ENCODE assay signal across 16 cellular contexts in the genomic region with DNA sequence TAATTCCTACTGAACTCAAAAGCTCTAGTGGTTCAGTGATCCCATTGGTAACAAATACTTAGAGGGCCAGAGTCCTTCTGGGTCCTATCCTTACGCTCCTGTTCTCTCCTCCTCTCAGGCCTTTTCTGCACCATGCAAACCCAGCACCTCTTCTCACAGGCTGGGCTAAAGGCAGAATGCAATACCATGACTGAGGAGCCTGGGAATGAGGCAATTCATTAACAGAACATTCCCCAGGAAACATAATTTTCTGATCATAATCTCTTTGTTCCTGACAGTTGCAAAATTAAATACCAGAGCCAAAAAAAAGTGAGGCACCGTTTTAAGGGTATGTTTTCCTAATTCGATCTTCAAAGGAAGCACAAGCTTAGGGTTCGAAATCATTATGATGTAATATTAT. TPM values are rescaled to one million over a fixed set of nuclear protein-coding genes. Genes with fewer than 3 reads are reported as not detected.
"Had no signal": no experiment of that assay in that cellular context is flagged by ENCODE, and none has a peak within 500 bp of the region (broad histone marks: within the 10 kb centered on the region; RNA-seq: fewer than 3 reads in every experiment).

No MANE protein-coding gene starts in this region.

- ATAC-seq: activated CD8-positive, alpha-beta T cell treated with anti-CD3 and anti-CD28 coated beads, Interleukin-2, amount 10 ng/mL, durations not matched to agents 7 days and 5 days; lower lobe of right lung; stimulated activated effector memory CD8-positive, alpha-beta T cell treated with anti-CD3 and anti-CD28 coated beads, Interleukin-12 subunit alpha, Interleukin-12 subunit beta, amount 100 ng/mL, for 72 hours had no signal

- H3K4me3 ChIP-seq: lower lobe of right lung, neural progenitor cell had no signal

- H3K27me3 ChIP-seq: neural progenitor cell had no signal

- H3K9me3 Mint-ChIP-seq: activated B cell treated with CpG ODN at 0.5 μM for 24 hours; stimulated activated effector memory CD8-positive, alpha-beta T cell treated with anti-CD3 and anti-CD28 coated beads, Interleukin-12 subunit alpha, Interleukin-12 subunit beta, amount 100 ng/mL, for 72 hours had no signal

- DNase-seq: activated B cell treated with CpG ODN at 0.5 μM for 24 hours; activated CD4-positive, alpha-beta T cell treated with anti-CD3 and anti-CD28 coated beads for 48 hours; activated CD8-positive, alpha-beta memory T cell treated with anti-CD3 and anti-CD28 coated beads, Interleukin-2, amount 50 U/mL, for 4 hours; activated CD8-positive, alpha-beta T cell treated with anti-CD3 and anti-CD28 coated beads, Interleukin-2, amount 10 ng/mL, durations not matched to agents 7 days and 5 days; activated effector memory CD4-positive, alpha-beta T cell treated with anti-CD3 and anti-CD28 coated beads, Interleukin-2, amount 50 U/mL, for 16 hours; activated T-cell treated with anti-CD3 and anti-CD28 coated beads, Interleukin-2, amount 50 U/mL, for 48 hours; anterior cingulate cortex; hypothalamus; kidney glomerular epithelial cell; lower lobe of right lung; naive B cell; SW 1271 had no signal

- H3K36me3 Mint-ChIP-seq: activated naive CD8-positive, alpha-beta T cell; naive B cell; stimulated activated effector memory CD8-positive, alpha-beta T cell treated with anti-CD3 and anti-CD28 coated beads, Interleukin-12 subunit alpha, Interleukin-12 subunit beta, amount 100 ng/mL, for 72 hours had no signal

- H3K4me1 Mint-ChIP-seq: activated B cell treated with CpG ODN at 0.5 μM for 24 hours; naive B cell; stimulated activated effector memory CD8-positive, alpha-beta T cell treated with anti-CD3 and anti-CD28 coated beads, Interleukin-12 subunit alpha, Interleukin-12 subunit beta, amount 100 ng/mL, for 72 hours had no signal

- H3K27ac ChIP-seq: lower lobe of right lung, neural progenitor cell had no signal

- H3K4me2 ChIP-seq: neural progenitor cell had no signal

- H3K27ac Mint-ChIP-seq: activated B cell treated with CpG ODN at 0.5 μM for 24 hours; activated CD8-positive, alpha-beta T cell treated with anti-CD3 and anti-CD28 coated beads, Interleukin-2, amount 10 ng/mL, durations not matched to agents 7 days and 5 days; activated naive CD8-positive, alpha-beta T cell; naive B cell; neural progenitor cell; stimulated activated effector memory CD8-positive, alpha-beta T cell treated with anti-CD3 and anti-CD28 coated beads, Interleukin-12 subunit alpha, Interleukin-12 subunit beta, amount 100 ng/mL, for 72 hours had no signal

- H3K9ac ChIP-seq: neural progenitor cell had no signal

- H2AFZ ChIP-seq: neural progenitor cell had no signal

- H3K36me3 ChIP-seq: lower lobe of right lung, neural progenitor cell had no signal

- H3K4me3 Mint-ChIP-seq: activated B cell treated with CpG ODN at 0.5 μM for 24 hours; activated CD8-positive, alpha-beta T cell treated with anti-CD3 and anti-CD28 coated beads, Interleukin-2, amount 10 ng/mL, durations not matched to agents 7 days and 5 days; activated naive CD8-positive, alpha-beta T cell; naive B cell; neural progenitor cell; stimulated activated effector memory CD8-positive, alpha-beta T cell treated with anti-CD3 and anti-CD28 coated beads, Interleukin-12 subunit alpha, Interleukin-12 subunit beta, amount 100 ng/mL, for 72 hours had no signal

- H3K4me1 ChIP-seq: lower lobe of right lung had no signal

- H3K9me3 ChIP-seq: lower lobe of right lung had no signal

RNA-seq across cellular contexts. Expression of gene SORBS2, which starts 9.0 kb away (rescaled TPM):
- total RNA-seq: activated B cell treated with CpG ODN at 0.5 μM for 24 hours; activated CD8-positive, alpha-beta T cell treated with anti-CD3 and anti-CD28 coated beads, Interleukin-2, amount 10 ng/mL, durations not matched to agents 7 days and 5 days; T-helper 2 cell treated with Interferon-gamma antibody and Interleukin-4, amounts not matched to agents 100 ng/mL and 5 ng/mL, for 36 hours had no signal
